ENCODE assay signal across 9 cellular contexts in genomic region chr13:60448907-60449510, GRCh38. TPM values are rescaled to one million over a fixed set of nuclear protein-coding genes. Genes with fewer than 3 reads are reported as not detected.
DNase-seq lines count a peak whose midpoint lies in the region; ATAC-seq and TF ChIP-seq lines count a peak whose summit lies in the region.
"Had no signal": no experiment of that assay in that cellular context is flagged by ENCODE, and none has a peak within 500 bp of the region (broad histone marks: within the 10 kb centered on the region; RNA-seq: fewer than 3 reads in every experiment).

No MANE protein-coding gene starts in this region.

- TF ChIP-seq POLR2A in GM18505 (IDR thresholded peaks at IDR 0.05; ENCODE audit: borderline replicate concordance, extremely low read depth, insufficient read depth, insufficient read length) (no peak), breast epithelium (IDR thresholded peaks at IDR 0.05) (no peak)

- H3K27ac ChIP-seq in breast epithelium: no peak overlapping the region

- intact Hi-C loops in breast epithelium (cut with DNase I; ENCODE audit: low total_unique reads): no loop called here

- H3K36me3 ChIP-seq in breast epithelium: no peaks in the 10 kb centered on the region

- peak; percentile 42 to 63 (median 56) for TF ChIP-seq CTCF in breast epithelium (IDR thresholded peaks at IDR 0.05)

- H3K4me1 ChIP-seq in breast epithelium: no peaks in the 10 kb centered on the region

- no peaks in the 10 kb centered on the region for H3K27me3 ChIP-seq in breast epithelium

- DNase-seq in Ammon's horn (ENCODE audit: low spot score): peak; percentile 58
- peak; percentile 61 for DNase-seq in NCI-H345 (lab: John Stamatoyannopoulos, UW)
- no peak for DNase-seq in breast epithelium (ENCODE audit: low spot score in 2 of 2)
- no peak for DNase-seq in left lobe of liver (ENCODE audit: low spot score)
- DNase-seq in activated T-cell treated with anti-CD3 and anti-CD28 coated beads for 4 hours: no peak
- DNase-seq: left cardiac atrium had no signal

- H3K4me3 ChIP-seq in breast epithelium: no peak overlapping the region

- peak; percentile 84 for ATAC-seq in GM18505 (IDR thresholded peaks at IDR 0.05; ENCODE audit: unreplicated experiment)
- peak; percentile 87 for ATAC-seq in HG02943 (IDR thresholded peaks at IDR 0.05; ENCODE audit: low read depth, unreplicated experiment)
- ATAC-seq in left lobe of liver: peak; percentile 91
- no peak for ATAC-seq in GM19023 (IDR thresholded peaks at IDR 0.05; ENCODE audit: unreplicated experiment)

- H3K9me3 ChIP-seq in breast epithelium: no peaks in the 10 kb centered on the region

RNA-seq across cellular contexts. Expression of gene TDRD3, which starts 52.0 kb away (rescaled TPM):
- total RNA-seq in breast epithelium: 10 to 100 TPM; 30.6 to 52.1 (median 32.1) TPM
- total RNA-seq in left lobe of liver: 11.3 TPM

Comparison
In these comparisons a context has a peak if more than half of its experiments do, and no peak if none do; other contexts are left out.
1. DNase-seq: peak in Ammon's horn (single experiment) and NCI-H345 (single experiment); none in breast epithelium (0 of 2), left lobe of liver (single experiment) and activated T-cell treated with anti-CD3 and anti-CD28 coated beads for 4 hours (single experiment).